Comparison of ENCODE assay signal across 8 cellular contexts in the genomic region with DNA sequence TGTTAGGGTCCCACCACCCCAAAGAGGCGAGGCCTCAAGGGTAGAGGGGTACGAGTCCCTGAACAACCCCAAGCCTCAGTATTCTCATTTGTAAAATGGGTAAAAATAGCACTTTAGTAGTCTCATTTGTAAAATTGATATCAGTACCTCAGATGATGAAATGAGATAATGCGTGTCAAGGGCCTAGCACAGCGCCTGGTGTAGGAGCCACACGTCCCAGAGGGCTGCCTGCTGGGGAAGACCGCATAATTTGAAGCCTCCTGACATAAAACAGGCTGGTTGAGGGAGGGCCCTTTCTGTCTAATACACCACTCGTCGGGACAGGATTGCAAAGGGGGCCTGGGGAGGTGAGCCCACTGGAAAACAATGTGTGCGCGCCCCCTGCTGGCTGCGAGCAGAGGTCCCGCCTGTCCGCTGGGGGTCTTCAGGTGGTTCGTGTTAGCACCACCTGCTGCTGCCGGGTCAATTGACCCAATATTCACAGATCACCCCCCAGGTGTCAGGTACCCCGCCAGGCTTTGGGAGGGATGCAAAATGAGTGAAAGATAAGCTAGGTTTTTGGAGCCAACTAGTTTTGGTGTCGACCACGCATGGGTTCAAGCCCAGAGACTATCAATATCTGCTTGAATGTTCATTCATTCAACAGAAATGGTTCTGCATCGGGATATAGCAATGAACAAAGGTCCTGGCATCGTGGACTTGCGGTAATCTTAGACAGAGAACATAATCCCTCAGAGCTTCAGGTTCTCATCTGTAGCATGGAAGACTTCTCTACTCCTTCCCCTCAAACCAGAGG. TPM values are rescaled to one million over a fixed set of nuclear protein-coding genes. Genes with fewer than 3 reads are reported as not detected.
DNase-seq lines count a peak whose midpoint lies in the region; ATAC-seq, FAIRE-seq and TF ChIP-seq lines count a peak whose summit lies in the region.

No MANE protein-coding gene starts in this region.

- TF ChIP-seq CTCF in fibroblast of lung (conservative IDR thresholded peaks at IDR 0.05 in 1 of 2, IDR thresholded peaks at IDR 0.05 in 1 of 2; ENCODE audit: low read depth in 1 of 2, low read length in 2 of 2) (peak; percentile 64 to 83), neutrophil (IDR thresholded peaks at IDR 0.05) (peak; percentile 88), thoracic aorta (IDR thresholded peaks at IDR 0.05) (peak; percentile 96)

- H3K4me2 ChIP-seq in BLaER1 treated with 17β-estradiol and CSF1 and Interleukin-3, amounts not matched to agents 10 nM and 100 nM = peak overlapping the region; percentile 41 to 89 (median 65)
- no peak overlapping the region for H3K4me2 ChIP-seq in fibroblast of lung (ENCODE audit: extremely low read depth, insufficient read depth, low read length)

- no peaks in the 10 kb centered on the region for H3K79me2 ChIP-seq in fibroblast of lung (ENCODE audit: control insufficient read depth, insufficient read depth, low read length)

- DNase-seq in H7 = peak; percentile 97
- DNase-seq in NOMO-1 treated with DMSO at 0.1 percent for 48 hours (lab: John Stamatoyannopoulos, UW; ENCODE audit: unreplicated experiment) = peak; percentile 55
- peak; percentile 81 for DNase-seq in activated T-cell treated with anti-CD3 and anti-CD28 coated beads, Interleukin-2, amount 50 U/mL, for 4 hours
- peak; percentile 74 to 79 for DNase-seq in fibroblast of lung (ENCODE audit: low read depth in 2 of 2)
- no peak for DNase-seq in thoracic aorta (ENCODE audit: low spot score)
- DNase-seq in urothelium cell line (ENCODE audit: low spot score) = no peak

- peak overlapping the region; percentile 0 to 71 (median 57); a peak in 19 of 22 replicates for H3K9ac ChIP-seq in BLaER1 treated with 17β-estradiol and CSF1 and Interleukin-3, amounts not matched to agents 10 nM and 100 nM
- H3K9ac ChIP-seq in fibroblast of lung (ENCODE audit: insufficient read depth, low read length) = no peak overlapping the region

- no peaks in the 10 kb centered on the region for H3K27me3 ChIP-seq in BLaER1 treated with 17β-estradiol and CSF1 and Interleukin-3, amounts not matched to agents 10 nM and 100 nM
- no peaks in the 10 kb centered on the region for H3K27me3 ChIP-seq in H7 (ENCODE audit: control insufficient read depth, insufficient read depth, low read length)
- H3K27me3 ChIP-seq in fibroblast of lung (ENCODE audit: control insufficient read depth, insufficient read depth, low read length) = no peaks in the 10 kb centered on the region
- H3K27me3 ChIP-seq in neutrophil = no peaks in the 10 kb centered on the region
- H3K27me3 ChIP-seq in thoracic aorta (replicated peaks; ENCODE audit: insufficient read depth) = no peaks in the 10 kb centered on the region

- ATAC-seq in activated T-cell treated with anti-CD3 and anti-CD28 coated beads, Interleukin-2, amount 50 U/mL, for 4 hours = peak; percentile 89 to 95
- ATAC-seq in thoracic aorta (ENCODE audit: insufficient number of reproducible peaks, low FRiP score, low read depth) = no peak

- no peak overlapping the region for H3K4me3 Mint-ChIP-seq in activated T-cell treated with anti-CD3 and anti-CD28 coated beads, Interleukin-2, amount 50 U/mL, for 4 hours

- H3K9me3 Mint-ChIP-seq in activated T-cell treated with anti-CD3 and anti-CD28 coated beads, Interleukin-2, amount 50 U/mL, for 4 hours = no peaks in the 10 kb centered on the region

- H3K36me3 ChIP-seq in BLaER1 treated with 17β-estradiol and CSF1 and Interleukin-3, amounts not matched to agents 10 nM and 100 nM = no peaks in the 10 kb centered on the region
- H3K36me3 ChIP-seq in H7 (replicated peaks; ENCODE audit: control insufficient read depth, insufficient read depth, low read length) = no peaks in the 10 kb centered on the region
- no peaks in the 10 kb centered on the region for H3K36me3 ChIP-seq in fibroblast of lung (ENCODE audit: control insufficient read depth, insufficient read depth, low read length)
- no peaks in the 10 kb centered on the region for H3K36me3 ChIP-seq in neutrophil
- no peaks in the 10 kb centered on the region for H3K36me3 ChIP-seq in thoracic aorta

- H4K20me1 ChIP-seq in BLaER1 treated with 17β-estradiol and CSF1 and Interleukin-3, amounts not matched to agents 10 nM and 100 nM = no peaks in the 10 kb centered on the region
- no peaks in the 10 kb centered on the region for H4K20me1 ChIP-seq in fibroblast of lung (ENCODE audit: control insufficient read depth, extremely low read depth, insufficient read depth, low read length)

- H3K4me1 Mint-ChIP-seq in activated T-cell treated with anti-CD3 and anti-CD28 coated beads, Interleukin-2, amount 50 U/mL, for 4 hours (ENCODE audit: low read depth) = peaks cover 13% of the 10 kb centered on the region

- H3K36me3 Mint-ChIP-seq in activated T-cell treated with anti-CD3 and anti-CD28 coated beads, Interleukin-2, amount 50 U/mL, for 4 hours (ENCODE audit: insufficient read depth) = no peaks in the 10 kb centered on the region

- no peak for FAIRE-seq in urothelium cell line (lab: Jason Lieb, UNC)

- no peak overlapping the region for H2AFZ ChIP-seq in fibroblast of lung (ENCODE audit: low read length)

- H3K27ac ChIP-seq in BLaER1 treated with 17β-estradiol and CSF1 and Interleukin-3, amounts not matched to agents 10 nM and 100 nM = peak overlapping the region; percentile 34 to 89 (median 69)
- H3K27ac ChIP-seq in fibroblast of lung (ENCODE audit: insufficient read depth, low read length) = no peak overlapping the region
- no peak overlapping the region for H3K27ac ChIP-seq in neutrophil
- peak overlapping the region; percentile 79 to 80 for H3K27ac ChIP-seq in thoracic aorta

- no peak overlapping the region for H3K4me3 ChIP-seq in BLaER1 treated with 17β-estradiol and CSF1 and Interleukin-3, amounts not matched to agents 10 nM and 100 nM
- H3K4me3 ChIP-seq in H7 (ENCODE audit: insufficient read depth, low read depth, low read length) (no peak overlapping the region), fibroblast of lung (replicated peaks in 1 of 4; ENCODE audit: control extremely low read depth in 1 of 4, insufficient read depth in 1 of 4, low read depth in 3 of 4, low read length in 4 of 4) (no peak overlapping the region), neutrophil (ENCODE audit: low read depth in 1 of 2, low read length in 1 of 2) (no peak overlapping the region), thoracic aorta (no peak overlapping the region)

- H3K27me3 Mint-ChIP-seq in activated T-cell treated with anti-CD3 and anti-CD28 coated beads, Interleukin-2, amount 50 U/mL, for 4 hours (ENCODE audit: low read depth) = no peaks in the 10 kb centered on the region

- peaks cover 7 to 15% (median 12%) of the 10 kb centered on the region in 11 experiments; a peak in 19 of 22 replicates for H3K9me3 ChIP-seq in BLaER1 treated with 17β-estradiol and CSF1 and Interleukin-3, amounts not matched to agents 10 nM and 100 nM (replicated peaks in 1 of 11)
- H3K9me3 ChIP-seq in fibroblast of lung (ENCODE audit: control insufficient read depth, insufficient read depth, low read depth, low read length) (no peaks in the 10 kb centered on the region), neutrophil (no peaks in the 10 kb centered on the region), thoracic aorta (no peaks in the 10 kb centered on the region)

- H3K4me1 ChIP-seq in BLaER1 treated with 17β-estradiol and CSF1 and Interleukin-3, amounts not matched to agents 10 nM and 100 nM = peaks cover 17 to 66% (median 33%) of the 10 kb centered on the region in 10 experiments
- peaks cover 4% of the 10 kb centered on the region for H3K4me1 ChIP-seq in fibroblast of lung (ENCODE audit: control insufficient read depth, extremely low read depth, insufficient read depth, low read length)
- peaks cover 4 to 6% of the 10 kb centered on the region in 2 experiments for H3K4me1 ChIP-seq in neutrophil (ENCODE audit: control insufficient read depth in 1 of 2, insufficient read depth in 1 of 2, low read depth in 1 of 2, low read length in 1 of 2)
- H3K4me1 ChIP-seq in thoracic aorta (ENCODE audit: control insufficient read depth in 1 of 2, low read depth in 2 of 2) = peaks cover 13 to 37% of the 10 kb centered on the region in 2 donors

RNA-seq across cellular contexts. Expression of a gene that starts 24.7 kb away (rescaled TPM):
- total RNA-seq in H7 (2014; rRNA removed; shearing (Covaris generic)) = 142 and 187 TPM in 2 replicates
- 10 to 100 TPM; 29.5 to 37.1 (median 32.7) TPM for total RNA-seq in activated T-cell treated with anti-CD3 and anti-CD28 coated beads, Interleukin-2, amount 50 U/mL, for 4 hours
- total RNA-seq in fibroblast of lung (36.0 and 45.9 TPM in 2 replicates), thoracic aorta (10 to 100 TPM; 49.6 to 69.7 TPM)
- 9.8 and 13.1 TPM in 2 replicates for polyA plus RNA-seq in fibroblast of lung
- 23.8 and 31.3 TPM in 2 replicates for polyA plus RNA-seq in fibroblast of lung (2012)
- 10.8 and 15.9 TPM in 2 replicates for polyA minus RNA-seq in fibroblast of lung (ENCODE audit: low replicate concordance)

RNA-seq across cellular contexts. Expression of a gene that starts 44.8 kb away (rescaled TPM):
- 18.7 and 22.3 TPM in 2 replicates for total RNA-seq in H7 (2014; rRNA removed; shearing (Covaris generic))
- 10 to 100 TPM in 1 of 3 donors, 1 to 10 TPM in 2; 9.0 to 10.2 (median 9.4) TPM for total RNA-seq in activated T-cell treated with anti-CD3 and anti-CD28 coated beads, Interleukin-2, amount 50 U/mL, for 4 hours
- total RNA-seq in fibroblast of lung (10.8 and 12.1 TPM in 2 replicates), thoracic aorta (10 to 100 TPM; 38.3 to 44.4 TPM)
- 8.9 and 12.8 TPM in 2 replicates for polyA plus RNA-seq in fibroblast of lung
- polyA plus RNA-seq in fibroblast of lung (2012) = 4.8 and 7.4 TPM in 2 replicates
- 9.5 and 11.5 TPM in 2 replicates for polyA minus RNA-seq in fibroblast of lung (ENCODE audit: low replicate concordance)

Comparison
In these comparisons a context has a peak if more than half of its experiments do, and no peak if none do; other contexts are left out.
1. H3K27ac ChIP-seq: peak in BLaER1 treated with 17β-estradiol and CSF1 and Interleukin-3, amounts not matched to agents 10 nM and 100 nM (11 of 11) and thoracic aorta (2 of 2); none in fibroblast of lung (single experiment) and neutrophil (single experiment).
2. DNase-seq: peak in H7 (single experiment), NOMO-1 treated with DMSO at 0.1 percent for 48 hours (single experiment), activated T-cell treated with anti-CD3 and anti-CD28 coated beads, Interleukin-2, amount 50 U/mL, for 4 hours (single experiment) and fibroblast of lung (2 of 2); none in thoracic aorta (single experiment) and urothelium cell line (single experiment).
3. Peak in every context shown above with its lines, with median percentiles within 50 percentile points of each other: CTCF ChIP-seq.